ENCODE assay signal across 16 cellular contexts in genomic region chr5:98763001-98763630, GRCh38. TPM values are rescaled to one million over a fixed set of nuclear protein-coding genes. Genes with fewer than 3 reads are reported as not detected.
A peak's percentile ranks its signal among the peaks of the same experiment; 100 is the strongest.
DNase-seq lines count a peak whose midpoint lies in the region; ATAC-seq and TF ChIP-seq lines count a peak whose summit lies in the region.
"Had no signal": no experiment of that assay in that cellular context is flagged by ENCODE, and none has a peak within 500 bp of the region (broad histone marks: within the 10 kb centered on the region; RNA-seq: fewer than 3 reads in every experiment).

No MANE protein-coding gene starts in this region.

- DNase-seq in GM03348 (ENCODE audit: low spot score) (peak; percentile 81), RPMI7951 (ENCODE audit: low read depth) (peak; percentile 77), fibroblast of mammary gland (ENCODE audit: low read depth) (peak; percentile 72), non-pigmented ciliary epithelial cell (ENCODE audit: low read depth) (peak; percentile 83), NCI-H510A (lab: John Stamatoyannopoulos, UW) (no peak), DMS 273 treated with DMSO at 0.1 percent for 48 hours (lab: John Stamatoyannopoulos, UW) (no peak)
- no peak for DNase-seq in activated naive CD8-positive, alpha-beta T cell treated with anti-CD3 and anti-CD28 coated beads, Interleukin-2, amount 50 U/mL, for 24 hours
- DNase-seq: activated CD4-positive, alpha-beta T cell treated with anti-CD3 and anti-CD28 coated beads, Interleukin-2, amount 50 U/mL, for 4 hours; CD4-positive, alpha-beta T cell; esophagus squamous epithelium; KG1; naive thymus-derived CD4-positive, alpha-beta T cell; NCI-H187; stimulated activated CD4-positive, alpha-beta T cell treated with anti-CD3 and anti-CD28 coated beads, Interleukin-12 subunit alpha, Interleukin-12 subunit beta, amount 100 ng/mL, for 4 hours had no signal

- peaks cover under 1% of the 10 kb centered on the region for H3K4me1 Mint-ChIP-seq in activated naive CD8-positive, alpha-beta T cell treated with anti-CD3 and anti-CD28 coated beads, Interleukin-2, amount 50 U/mL, for 24 hours

- H3K4me3 Mint-ChIP-seq in activated naive CD8-positive, alpha-beta T cell treated with anti-CD3 and anti-CD28 coated beads, Interleukin-2, amount 50 U/mL, for 24 hours: no peak overlapping the region
- H3K4me3 Mint-ChIP-seq: CD4-positive, alpha-beta T cell; naive thymus-derived CD4-positive, alpha-beta T cell had no signal

- no peaks in the 10 kb centered on the region for H3K9me3 Mint-ChIP-seq in activated naive CD8-positive, alpha-beta T cell treated with anti-CD3 and anti-CD28 coated beads, Interleukin-2, amount 50 U/mL, for 24 hours
- H3K9me3 Mint-ChIP-seq: activated T-helper 2 cell treated with anti-CD3 and anti-CD28 coated beads, Interferon-gamma antibody, Interleukin-2, Interleukin-4, amounts not matched to agents 10 μg/mL and 5 μg/mL and 100 μg/mL, durations not matched to agents 14 hours and 24 hours and 36 hours; CD4-positive, alpha-beta T cell had no signal

- H3K36me3 Mint-ChIP-seq in activated naive CD8-positive, alpha-beta T cell treated with anti-CD3 and anti-CD28 coated beads, Interleukin-2, amount 50 U/mL, for 24 hours (ENCODE audit: low read depth): no peaks in the 10 kb centered on the region

- no peak overlapping the region for H3K27ac Mint-ChIP-seq in activated naive CD8-positive, alpha-beta T cell treated with anti-CD3 and anti-CD28 coated beads, Interleukin-2, amount 50 U/mL, for 24 hours
- H3K27ac Mint-ChIP-seq: activated T-helper 2 cell treated with anti-CD3 and anti-CD28 coated beads, Interferon-gamma antibody, Interleukin-2, Interleukin-4, amounts not matched to agents 10 μg/mL and 5 μg/mL and 100 μg/mL, durations not matched to agents 14 hours and 24 hours and 36 hours; CD4-positive, alpha-beta T cell; naive thymus-derived CD4-positive, alpha-beta T cell had no signal

- peaks cover 40% of the 10 kb centered on the region for H3K27me3 Mint-ChIP-seq in activated naive CD8-positive, alpha-beta T cell treated with anti-CD3 and anti-CD28 coated beads, Interleukin-2, amount 50 U/mL, for 24 hours

- no peak for ATAC-seq in activated naive CD8-positive, alpha-beta T cell treated with anti-CD3 and anti-CD28 coated beads, Interleukin-2, amount 50 U/mL, for 24 hours
- ATAC-seq in GM18868 (IDR thresholded peaks at IDR 0.05; ENCODE audit: unreplicated experiment): no peak
- ATAC-seq: naive thymus-derived CD4-positive, alpha-beta T cell had no signal

- no peak overlapping the region for H3K4me3 ChIP-seq in fibroblast of mammary gland (ENCODE audit: control insufficient read depth, low read depth, low read length)
- H3K4me3 ChIP-seq: esophagus squamous epithelium had no signal

- TF ChIP-seq CTCF in fibroblast of mammary gland (conservative IDR thresholded peaks at IDR 0.05; ENCODE audit: control insufficient read depth, insufficient read depth, low read depth, low read length): no peak

RNA-seq across cellular contexts. Expression of gene RGMB, which starts 10.3 kb away (rescaled TPM):
- total RNA-seq in RPMI7951 (2014; rRNA removed; shearing (Covaris generic)): 10.0 and 12.4 TPM in 2 replicates

Comparison
In these comparisons a context has a peak if more than half of its experiments do, and no peak if none do; other contexts are left out.
1. DNase-seq: peak in GM03348 (single experiment), RPMI7951 (single experiment), fibroblast of mammary gland (single experiment) and non-pigmented ciliary epithelial cell (single experiment); none in NCI-H510A (single experiment), DMS 273 treated with DMSO at 0.1 percent for 48 hours (single experiment) and activated naive CD8-positive, alpha-beta T cell treated with anti-CD3 and anti-CD28 coated beads, Interleukin-2, amount 50 U/mL, for 24 hours (single experiment).